In genomic region chr19:16750081-16750480, GRCh38 we compare ENCODE assay signal across 7 cellular contexts. TPM values are rescaled to one million over a fixed set of nuclear protein-coding genes. Genes with fewer than 3 reads are reported as not detected.
"Had no signal": no experiment of that assay in that cellular context is flagged by ENCODE, and none has a peak within 500 bp of the region (broad histone marks: within the 10 kb centered on the region; RNA-seq: fewer than 3 reads in every experiment).

No MANE protein-coding gene starts in this region.

- H3K4me3 ChIP-seq: GM23338, HAP-1, K562 had no signal

- ATAC-seq: GM23338, HCT116, K562 had no signal

- H3K9me3 ChIP-seq: HAP-1 had no signal

- H3K36me3 ChIP-seq: HAP-1 had no signal

- DNase-seq: HFFc6, IMR-90 had no signal

- H3K4me1 ChIP-seq: HAP-1 had no signal

RNA-seq across cellular contexts. Expression of gene NWD1, which starts 30.4 kb away (rescaled TPM):
- total RNA-seq: H1, HFFc6, IMR-90 had no signal
